39 cellular contexts compared by ENCODE assay signal in genomic region chr5:92951746-92952145, GRCh38.
"Had no signal": no experiment of that assay in that cellular context is flagged by ENCODE, and none has a peak within 500 bp of the region (broad histone marks: within the 10 kb centered on the region; RNA-seq: fewer than 3 reads in every experiment).

No MANE protein-coding gene starts in this region.

- H3K9me3 ChIP-seq: body of pancreas had no signal

- H3K36me3 ChIP-seq: adrenal gland, ascending aorta, brain microvascular endothelial cell, breast epithelium, cardiac muscle cell had no signal

- H3K27ac Mint-ChIP-seq: activated naive CD4-positive, alpha-beta T cell treated with anti-CD3 and anti-CD28 coated beads for 36 hours; activated naive CD4-positive, alpha-beta T cell treated with anti-CD3 and anti-CD28 coated beads, Interleukin-2, amount 10 ng/mL, durations not matched to agents 7 days and 5 days; activated naive CD4-positive, alpha-beta T cell treated with anti-CD3 and anti-CD28 coated beads, Interleukin-2, amount 50 U/mL, for 24 hours; activated naive CD4-positive, alpha-beta T cell treated with anti-CD3 and anti-CD28 coated beads, Interleukin-2, amount 50 U/mL, for 72 hours; activated naive CD8-positive, alpha-beta T cell; activated naive CD8-positive, alpha-beta T cell treated with anti-CD3 and anti-CD28 coated beads for 36 hours; activated naive CD8-positive, alpha-beta T cell treated with anti-CD3 and anti-CD28 coated beads, Interleukin-2, amount 10 ng/mL, durations not matched to agents 7 days and 5 days; activated T-cell treated with anti-CD3 and anti-CD28 coated beads, Interleukin-2, amount 50 U/mL, for 24 hours; activated T-cell treated with anti-CD3 and anti-CD28 coated beads, Interleukin-2, amount 50 U/mL, for 72 hours; activated T-helper 1 cell treated with anti-CD3 and anti-CD28 coated beads, Interleukin-12 subunit alpha, Interleukin-12 subunit beta, Interleukin-2, Interleukin-4 antibody, amounts not matched to agents 30 ng/mL and 10 ng/mL and 1 ng/mL, durations not matched to agents 14 hours and 24 hours and 36 hours; activated T-helper 17 cell treated with anti-CD3 and anti-CD28 coated beads, Interleukin-2, amount 50 U/mL, for 72 hours; activated T-helper 2 cell treated with anti-CD3 and anti-CD28 coated beads, Interferon-gamma antibody, Interleukin-2, Interleukin-4, amounts not matched to agents 10 μg/mL and 5 μg/mL and 100 μg/mL, durations not matched to agents 14 hours and 24 hours and 36 hours; brain had no signal

- H3K4me3 ChIP-seq: adrenal gland, ascending aorta, body of pancreas, breast epithelium, cardiac muscle cell had no signal

- H3K4me1 Mint-ChIP-seq: activated naive CD4-positive, alpha-beta T cell treated with anti-CD3 and anti-CD28 coated beads, Interleukin-2, amount 10 ng/mL, durations not matched to agents 7 days and 5 days; activated naive CD4-positive, alpha-beta T cell treated with anti-CD3 and anti-CD28 coated beads, Interleukin-2, amount 50 U/mL, for 24 hours; activated naive CD8-positive, alpha-beta T cell treated with anti-CD3 and anti-CD28 coated beads for 36 hours; activated naive CD8-positive, alpha-beta T cell treated with anti-CD3 and anti-CD28 coated beads, Interleukin-2, amount 10 ng/mL, durations not matched to agents 7 days and 5 days; activated T-helper 17 cell treated with anti-CD3 and anti-CD28 coated beads, Interleukin-2, amount 50 U/mL, for 72 hours; brain; central memory CD8-positive, alpha-beta T cell had no signal

- H3K27me3 Mint-ChIP-seq: activated naive CD4-positive, alpha-beta T cell treated with anti-CD3 and anti-CD28 coated beads, Interleukin-2, amount 10 ng/mL, durations not matched to agents 7 days and 5 days; activated naive CD4-positive, alpha-beta T cell treated with anti-CD3 and anti-CD28 coated beads, Interleukin-2, amount 50 U/mL, for 24 hours; activated naive CD8-positive, alpha-beta T cell treated with anti-CD3 and anti-CD28 coated beads for 36 hours; activated naive CD8-positive, alpha-beta T cell treated with anti-CD3 and anti-CD28 coated beads, Interleukin-2, amount 10 ng/mL, durations not matched to agents 7 days and 5 days; activated T-cell treated with anti-CD3 and anti-CD28 coated beads, Interleukin-2, amount 50 U/mL, for 24 hours; activated T-helper 17 cell treated with anti-CD3 and anti-CD28 coated beads, Interleukin-2, amount 50 U/mL, for 72 hours; central memory CD8-positive, alpha-beta T cell had no signal

- ATAC-seq: activated naive CD4-positive, alpha-beta T cell treated with anti-CD3 and anti-CD28 coated beads, Interleukin-2, amount 50 U/mL, for 72 hours; activated T-cell treated with anti-CD3 and anti-CD28 coated beads, Interleukin-2, amount 50 U/mL, for 4 hours; activated T-cell treated with anti-CD3 and anti-CD28 coated beads, Interleukin-2, amount 50 U/mL, for 72 hours; activated T-helper 17 cell treated with anti-CD3 and anti-CD28 coated beads, Interleukin-2, amount 50 U/mL, for 72 hours; body of pancreas had no signal

- DNase-seq: activated effector memory CD4-positive, alpha-beta T cell treated with anti-CD3 and anti-CD28 coated beads, Interleukin-2, amount 50 U/mL, for 16 hours; activated effector memory CD4-positive, alpha-beta T cell treated with Interleukin-2 at 50 U/mL for 16 hours; activated gamma-delta T cell; activated gamma-delta T cell treated with Interleukin-2 at 50 U/mL for 16 hours; activated naive CD4-positive, alpha-beta T cell; activated naive CD4-positive, alpha-beta T cell treated with anti-CD3 and anti-CD28 coated beads for 36 hours; activated naive CD4-positive, alpha-beta T cell treated with anti-CD3 and anti-CD28 coated beads, Interleukin-2, amount 10 ng/mL, durations not matched to agents 7 days and 5 days; activated naive CD4-positive, alpha-beta T cell treated with anti-CD3 and anti-CD28 coated beads, Interleukin-2, amount 50 U/mL, for 16 hours; activated naive CD4-positive, alpha-beta T cell treated with Interleukin-2 at 50 U/mL for 16 hours; activated naive CD8-positive, alpha-beta T cell treated with anti-CD3 and anti-CD28 coated beads for 36 hours; activated naive CD8-positive, alpha-beta T cell treated with anti-CD3 and anti-CD28 coated beads, Interleukin-2, amount 10 ng/mL, durations not matched to agents 7 days and 5 days; activated T-cell treated with anti-CD3 and anti-CD28 coated beads, Interleukin-2, amount 50 U/mL, for 1 hour; activated T-cell treated with anti-CD3 and anti-CD28 coated beads, Interleukin-2, amount 50 U/mL, for 24 hours; activated T-cell treated with anti-CD3 and anti-CD28 coated beads, Interleukin-2, amount 50 U/mL, for 4 hours; activated T-cell treated with anti-CD3 and anti-CD28 coated beads, Interleukin-2, amount 50 U/mL, for 48 hours; activated T-cell treated with anti-CD3 and anti-CD28 coated beads, Interleukin-2, amount 50 U/mL, for 72 hours; adrenal gland; amniotic stem cell; amygdala; anterior cingulate cortex; aorta; body of pancreas; brain microvascular endothelial cell; caudate nucleus; central memory CD4-positive, alpha-beta T cell; cerebellar nuclear complex had no signal

- H3K27me3 ChIP-seq: adrenal gland, ascending aorta, body of pancreas, brain microvascular endothelial cell, breast epithelium had no signal

- H3K4me1 ChIP-seq: adrenal gland, ascending aorta, body of pancreas, breast epithelium had no signal

- H3K4me3 Mint-ChIP-seq: activated naive CD4-positive, alpha-beta T cell treated with anti-CD3 and anti-CD28 coated beads for 36 hours; activated naive CD4-positive, alpha-beta T cell treated with anti-CD3 and anti-CD28 coated beads, Interleukin-2, amount 10 ng/mL, durations not matched to agents 7 days and 5 days; activated naive CD4-positive, alpha-beta T cell treated with anti-CD3 and anti-CD28 coated beads, Interleukin-2, amount 50 U/mL, for 24 hours; activated naive CD8-positive, alpha-beta T cell; activated naive CD8-positive, alpha-beta T cell treated with anti-CD3 and anti-CD28 coated beads for 36 hours; activated naive CD8-positive, alpha-beta T cell treated with anti-CD3 and anti-CD28 coated beads, Interleukin-2, amount 10 ng/mL, durations not matched to agents 7 days and 5 days; activated T-cell treated with anti-CD3 and anti-CD28 coated beads, Interleukin-2, amount 50 U/mL, for 24 hours; activated T-cell treated with anti-CD3 and anti-CD28 coated beads, Interleukin-2, amount 50 U/mL, for 4 hours; activated T-cell treated with anti-CD3 and anti-CD28 coated beads, Interleukin-2, amount 50 U/mL, for 72 hours; activated T-helper 1 cell treated with anti-CD3 and anti-CD28 coated beads, Interleukin-12 subunit alpha, Interleukin-12 subunit beta, Interleukin-2, Interleukin-4 antibody, amounts not matched to agents 30 ng/mL and 10 ng/mL and 1 ng/mL, durations not matched to agents 14 hours and 24 hours and 36 hours; activated T-helper 17 cell treated with anti-CD3 and anti-CD28 coated beads, Interleukin-2, amount 50 U/mL, for 72 hours; brain; central memory CD8-positive, alpha-beta T cell had no signal

- FAIRE-seq: astrocyte, bronchial epithelial cell had no signal

- H3K27ac ChIP-seq: adrenal gland, ascending aorta, body of pancreas, brain microvascular endothelial cell, breast epithelium, cardiac muscle cell had no signal

- H3K36me3 Mint-ChIP-seq: activated naive CD4-positive, alpha-beta T cell treated with anti-CD3 and anti-CD28 coated beads, Interleukin-2, amount 10 ng/mL, durations not matched to agents 7 days and 5 days; activated naive CD4-positive, alpha-beta T cell treated with anti-CD3 and anti-CD28 coated beads, Interleukin-2, amount 50 U/mL, for 24 hours; activated naive CD8-positive, alpha-beta T cell; activated naive CD8-positive, alpha-beta T cell treated with anti-CD3 and anti-CD28 coated beads for 36 hours; activated naive CD8-positive, alpha-beta T cell treated with anti-CD3 and anti-CD28 coated beads, Interleukin-2, amount 10 ng/mL, durations not matched to agents 7 days and 5 days had no signal
